In genomic region chr1:201585901-201586300, GRCh38 we compare ENCODE assay signal across 18 cellular contexts.
"Had no signal": no experiment of that assay in that cellular context is flagged by ENCODE, and none has a peak within 500 bp of the region (broad histone marks: within the 10 kb centered on the region; RNA-seq: fewer than 3 reads in every experiment).

No MANE protein-coding gene starts in this region.

- H3K27ac Mint-ChIP-seq: activated CD4-positive, alpha-beta T cell treated with anti-CD3 and anti-CD28 coated beads, Interleukin-2, amount 10 ng/mL, durations not matched to agents 24 days and 14 days; activated naive CD4-positive, alpha-beta T cell treated with anti-CD3 and anti-CD28 coated beads, Interleukin-2, amount 50 U/mL, for 24 hours; activated T-helper 17 cell treated with anti-CD3 and anti-CD28 coated beads, Interleukin-2, amount 50 U/mL, for 72 hours; stimulated activated naive CD8-positive, alpha-beta T cell treated with anti-CD3 and anti-CD28 coated beads, Interleukin-15, amount 100 ng/mL, for 72 hours; T-helper 17 cell; WTC11 had no signal

- H3K27me3 ChIP-seq: esophagus muscularis mucosa, gastrocnemius medialis, ovary, sigmoid colon had no signal

- H3K36me3 ChIP-seq: gastrocnemius medialis, ovary had no signal

- DNase-seq: activated CD4-positive, alpha-beta T cell treated with anti-CD3 and anti-CD28 coated beads, Interleukin-2, amount 10 ng/mL, durations not matched to agents 24 days and 14 days; activated T-cell treated with anti-CD3 and anti-CD28 coated beads for 4 hours; gastrocnemius medialis; kidney; left ventricle myocardium superior; ovary; stimulated activated CD4-positive, alpha-beta T cell treated with anti-CD3 and anti-CD28 coated beads, Interleukin-4, amount 100 ng/mL, for 4 hours; stimulated activated naive CD8-positive, alpha-beta T cell treated with anti-CD3 and anti-CD28 coated beads, Interleukin-15, amount 100 ng/mL, for 72 hours; T-helper 17 cell had no signal

- H3K9me3 ChIP-seq: esophagus muscularis mucosa, gastrocnemius medialis, ovary, sigmoid colon, thoracic aorta had no signal

- H3K27ac ChIP-seq: esophagus muscularis mucosa, gastrocnemius medialis, ovary, sigmoid colon, thoracic aorta had no signal

- FAIRE-seq: bronchial epithelial cell, endometrium, kidney had no signal

- ATAC-seq: activated T-helper 17 cell treated with anti-CD3 and anti-CD28 coated beads, Interleukin-2, amount 50 U/mL, for 72 hours; gastrocnemius medialis; left ventricle myocardium superior; stimulated activated naive CD8-positive, alpha-beta T cell treated with anti-CD3 and anti-CD28 coated beads, Interleukin-15, amount 100 ng/mL, for 72 hours; T-helper 17 cell; WTC11 had no signal

- H3K4me3 ChIP-seq: esophagus muscularis mucosa, gastrocnemius medialis, ovary, sigmoid colon, thoracic aorta had no signal

- H3K9me3 Mint-ChIP-seq: activated CD4-positive, alpha-beta T cell treated with anti-CD3 and anti-CD28 coated beads, Interleukin-2, amount 10 ng/mL, durations not matched to agents 24 days and 14 days; activated naive CD4-positive, alpha-beta T cell treated with anti-CD3 and anti-CD28 coated beads, Interleukin-2, amount 50 U/mL, for 24 hours; activated T-helper 17 cell treated with anti-CD3 and anti-CD28 coated beads, Interleukin-2, amount 50 U/mL, for 72 hours; neural crest cell; stimulated activated naive CD8-positive, alpha-beta T cell treated with anti-CD3 and anti-CD28 coated beads, Interleukin-15, amount 100 ng/mL, for 72 hours; WTC11 had no signal

- H3K4me1 Mint-ChIP-seq: activated CD4-positive, alpha-beta T cell treated with anti-CD3 and anti-CD28 coated beads, Interleukin-2, amount 10 ng/mL, durations not matched to agents 24 days and 14 days; activated naive CD4-positive, alpha-beta T cell treated with anti-CD3 and anti-CD28 coated beads, Interleukin-2, amount 50 U/mL, for 24 hours; activated T-helper 17 cell treated with anti-CD3 and anti-CD28 coated beads, Interleukin-2, amount 50 U/mL, for 72 hours; neural crest cell; stimulated activated naive CD8-positive, alpha-beta T cell treated with anti-CD3 and anti-CD28 coated beads, Interleukin-15, amount 100 ng/mL, for 72 hours; T-helper 17 cell had no signal

- H3K4me3 Mint-ChIP-seq: activated CD4-positive, alpha-beta T cell treated with anti-CD3 and anti-CD28 coated beads, Interleukin-2, amount 10 ng/mL, durations not matched to agents 24 days and 14 days; activated naive CD4-positive, alpha-beta T cell treated with anti-CD3 and anti-CD28 coated beads, Interleukin-2, amount 50 U/mL, for 24 hours; activated T-helper 17 cell treated with anti-CD3 and anti-CD28 coated beads, Interleukin-2, amount 50 U/mL, for 72 hours; neural crest cell; stimulated activated naive CD8-positive, alpha-beta T cell treated with anti-CD3 and anti-CD28 coated beads, Interleukin-15, amount 100 ng/mL, for 72 hours; T-helper 17 cell; WTC11 had no signal

- H3K27me3 Mint-ChIP-seq: activated naive CD4-positive, alpha-beta T cell treated with anti-CD3 and anti-CD28 coated beads, Interleukin-2, amount 50 U/mL, for 24 hours had no signal

- H3K36me3 Mint-ChIP-seq: activated naive CD4-positive, alpha-beta T cell treated with anti-CD3 and anti-CD28 coated beads, Interleukin-2, amount 50 U/mL, for 24 hours; WTC11 had no signal
